In the genomic region with DNA sequence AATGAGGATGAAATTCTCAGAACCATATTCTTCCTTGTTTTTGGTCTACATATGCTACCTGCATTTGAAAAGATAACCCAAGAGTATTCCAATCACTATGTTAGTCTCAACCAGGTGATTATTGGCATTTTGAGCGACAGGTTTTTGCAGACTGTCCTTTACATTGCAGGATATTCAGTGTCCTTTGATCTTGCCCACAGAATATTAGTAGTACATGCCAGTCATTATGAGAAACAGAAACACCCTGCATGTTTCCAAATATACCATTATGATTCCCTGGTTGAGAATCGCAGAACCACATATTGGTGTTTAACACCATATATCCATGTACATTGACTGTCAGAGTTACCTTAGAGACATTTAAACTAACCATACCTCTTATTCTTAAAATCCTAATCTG, we compare ENCODE assay signal across 27 cellular contexts. TPM values are rescaled to one million over a fixed set of nuclear protein-coding genes. Genes with fewer than 3 reads are reported as not detected.
DNase-seq lines count a peak whose midpoint lies in the region; ATAC-seq and TF ChIP-seq lines count a peak whose summit lies in the region.
"Had no signal": no experiment of that assay in that cellular context is flagged by ENCODE, and none has a peak within 500 bp of the region (broad histone marks: within the 10 kb centered on the region; RNA-seq: fewer than 3 reads in every experiment).

No MANE protein-coding gene starts in this region.

- POLR2A ChIA-PET in activated CD4-positive, alpha-beta T cell treated with anti-CD3 and anti-CD28 coated beads, Interleukin-2, amount 10 ng/mL, durations not matched to agents 7 days and 5 days (lab: Charles Lee): no interaction called here
- POLR2A ChIA-PET in CD8-positive, alpha-beta T cell (lab: Charles Lee): interaction anchor here (1.5 kb wide), 1 partner anchor 24 kb away, joined by 4 read pairs; no protein-coding TSS in a partner anchor

- H3K36me3 Mint-ChIP-seq in activated CD4-positive, alpha-beta T cell treated with anti-CD3 and anti-CD28 coated beads, Interleukin-2, amount 10 ng/mL, durations not matched to agents 24 days and 14 days (ENCODE audit: low read depth): peaks cover 68% of the 10 kb centered on the region
- H3K36me3 Mint-ChIP-seq in activated CD4-positive, alpha-beta T cell treated with anti-CD3 and anti-CD28 coated beads, Interleukin-2, amount 10 ng/mL, durations not matched to agents 7 days and 5 days (ENCODE audit: low read depth): peaks cover 66% of the 10 kb centered on the region
- peaks cover 70% of the 10 kb centered on the region for H3K36me3 Mint-ChIP-seq in activated naive CD8-positive, alpha-beta T cell treated with anti-CD3 and anti-CD28 coated beads, Interleukin-2, amount 50 U/mL, for 24 hours (ENCODE audit: low read depth)
- H3K36me3 Mint-ChIP-seq in CD8-positive, alpha-beta T cell: peaks cover 83% of the 10 kb centered on the region

- CTCF ChIA-PET in activated CD4-positive, alpha-beta T cell treated with anti-CD3 and anti-CD28 coated beads, Interleukin-2, amount 10 ng/mL, durations not matched to agents 7 days and 5 days (lab: Charles Lee): no interaction called here
- CTCF ChIA-PET in CD8-positive, alpha-beta T cell (lab: Charles Lee): no interaction called here

- H3K27me3 Mint-ChIP-seq in activated CD4-positive, alpha-beta T cell treated with anti-CD3 and anti-CD28 coated beads, Interleukin-2, amount 10 ng/mL, durations not matched to agents 24 days and 14 days: no peaks in the 10 kb centered on the region
- H3K27me3 Mint-ChIP-seq in activated CD4-positive, alpha-beta T cell treated with anti-CD3 and anti-CD28 coated beads, Interleukin-2, amount 10 ng/mL, durations not matched to agents 7 days and 5 days: no peaks in the 10 kb centered on the region
- no peaks in the 10 kb centered on the region for H3K27me3 Mint-ChIP-seq in activated naive CD8-positive, alpha-beta T cell treated with anti-CD3 and anti-CD28 coated beads, Interleukin-2, amount 50 U/mL, for 24 hours
- H3K27me3 Mint-ChIP-seq in CD8-positive, alpha-beta T cell (ENCODE audit: low read depth): no peaks in the 10 kb centered on the region
- H3K27me3 Mint-ChIP-seq: brain; CD4-positive, alpha-beta memory T cell had no signal

- no peaks in the 10 kb centered on the region for H3K4me1 ChIP-seq in CD8-positive, alpha-beta T cell (ENCODE audit: insufficient read depth, low read length)
- H3K4me1 ChIP-seq: prostate gland, upper lobe of right lung had no signal

- DNase-seq in activated CD4-positive, alpha-beta T cell treated with anti-CD3 and anti-CD28 coated beads, Interleukin-2, amount 10 ng/mL, durations not matched to agents 24 days and 14 days: no peak
- no peak for DNase-seq in activated CD4-positive, alpha-beta T cell treated with anti-CD3 and anti-CD28 coated beads, Interleukin-2, amount 10 ng/mL, durations not matched to agents 7 days and 5 days
- DNase-seq in activated naive CD8-positive, alpha-beta T cell treated with anti-CD3 and anti-CD28 coated beads, Interleukin-2, amount 50 U/mL, for 24 hours: no peak
- no peak for DNase-seq in CD8-positive, alpha-beta T cell
- DNase-seq in NCI-H446 treated with DMSO at 0.1 percent for 48 hours (lab: John Stamatoyannopoulos, UW): no peak
- no peak for DNase-seq in stimulated activated CD8-positive, alpha-beta memory T cell treated with anti-CD3 and anti-CD28 coated beads, Interleukin-4, amount 100 ng/mL, for 48 hours
- DNase-seq: 8988T; CD4-positive, alpha-beta memory T cell; DMS 273 treated with DMSO at 0.1 percent for 48 hours; effector CD4-positive, alpha-beta T cell; heart left ventricle; KG1; kidney glomerular epithelial cell; NCI-H524; NK-92 treated with Interleukin-12 subunit alpha and Interleukin-12 subunit beta, amount 100 ng/mL, for 24 hours; SHP77 treated with DMSO at 0.1 percent for 48 hours; substantia nigra; SW 1271; upper lobe of right lung had no signal

- TF ChIP-seq CTCF in CD8-positive, alpha-beta T cell (IDR thresholded peaks at IDR 0.05): no peak

- no peak overlapping the region for H3K4me3 Mint-ChIP-seq in activated CD4-positive, alpha-beta T cell treated with anti-CD3 and anti-CD28 coated beads, Interleukin-2, amount 10 ng/mL, durations not matched to agents 24 days and 14 days
- H3K4me3 Mint-ChIP-seq in activated CD4-positive, alpha-beta T cell treated with anti-CD3 and anti-CD28 coated beads, Interleukin-2, amount 10 ng/mL, durations not matched to agents 7 days and 5 days: no peak overlapping the region
- no peak overlapping the region for H3K4me3 Mint-ChIP-seq in activated naive CD8-positive, alpha-beta T cell treated with anti-CD3 and anti-CD28 coated beads, Interleukin-2, amount 50 U/mL, for 24 hours
- H3K4me3 Mint-ChIP-seq in CD8-positive, alpha-beta T cell: no peak overlapping the region
- H3K4me3 Mint-ChIP-seq: brain; CD4-positive, alpha-beta memory T cell had no signal

- peaks cover 33% of the 10 kb centered on the region for H3K36me3 ChIP-seq in CD8-positive, alpha-beta T cell (ENCODE audit: insufficient read depth, low read length)

- H3K9me3 Mint-ChIP-seq in activated CD4-positive, alpha-beta T cell treated with anti-CD3 and anti-CD28 coated beads, Interleukin-2, amount 10 ng/mL, durations not matched to agents 24 days and 14 days: no peaks in the 10 kb centered on the region
- H3K9me3 Mint-ChIP-seq in activated CD4-positive, alpha-beta T cell treated with anti-CD3 and anti-CD28 coated beads, Interleukin-2, amount 10 ng/mL, durations not matched to agents 7 days and 5 days: no peaks in the 10 kb centered on the region
- no peaks in the 10 kb centered on the region for H3K9me3 Mint-ChIP-seq in activated naive CD8-positive, alpha-beta T cell treated with anti-CD3 and anti-CD28 coated beads, Interleukin-2, amount 50 U/mL, for 24 hours
- H3K9me3 Mint-ChIP-seq in CD8-positive, alpha-beta T cell: no peaks in the 10 kb centered on the region
- H3K9me3 Mint-ChIP-seq: brain had no signal

- intact Hi-C loops in activated CD4-positive, alpha-beta T cell treated with anti-CD3 and anti-CD28 coated beads, Interleukin-2, amount 10 ng/mL, durations not matched to agents 24 days and 14 days (cut with micrococcal nuclease): loop anchor here (5.0 kb wide), 1 partner anchor 37 kb away; a partner anchor contains a TSS
- intact Hi-C loops in CD8-positive, alpha-beta T cell (cut with DNase I, micrococcal nuclease): loop anchor here (1.0 to 5.0 kb wide), 2 partner anchors 11 to 33 kb away; no protein-coding TSS in a partner anchor

- H3K9me3 ChIP-seq in CD8-positive, alpha-beta T cell (ENCODE audit: low read length): no peaks in the 10 kb centered on the region
- H3K9me3 ChIP-seq: heart left ventricle, neutrophil, prostate gland, upper lobe of right lung had no signal

- peak overlapping the region; percentile 8 for H3K27ac Mint-ChIP-seq in activated CD4-positive, alpha-beta T cell treated with anti-CD3 and anti-CD28 coated beads, Interleukin-2, amount 10 ng/mL, durations not matched to agents 24 days and 14 days
- no peak overlapping the region for H3K27ac Mint-ChIP-seq in activated CD4-positive, alpha-beta T cell treated with anti-CD3 and anti-CD28 coated beads, Interleukin-2, amount 10 ng/mL, durations not matched to agents 7 days and 5 days
- peak overlapping the region; percentile 28 for H3K27ac Mint-ChIP-seq in activated naive CD8-positive, alpha-beta T cell treated with anti-CD3 and anti-CD28 coated beads, Interleukin-2, amount 50 U/mL, for 24 hours
- H3K27ac Mint-ChIP-seq in CD8-positive, alpha-beta T cell: no peak overlapping the region
- H3K27ac Mint-ChIP-seq: brain had no signal

- no peak overlapping the region for H3K27ac ChIP-seq in CD8-positive, alpha-beta T cell (ENCODE audit: low read depth, low read length)
- H3K27ac ChIP-seq: epithelial cell of prostate, heart left ventricle, neutrophil, prostate gland, upper lobe of right lung had no signal

- H3K4me3 ChIP-seq in CD8-positive, alpha-beta T cell (ENCODE audit: low read depth, low read length): no peak overlapping the region
- H3K4me3 ChIP-seq: heart left ventricle, lung, prostate gland, upper lobe of right lung had no signal

- no peaks in the 10 kb centered on the region for H3K27me3 ChIP-seq in CD8-positive, alpha-beta T cell (ENCODE audit: insufficient read depth, low read length)
- H3K27me3 ChIP-seq: heart left ventricle, neutrophil, upper lobe of right lung had no signal

- ATAC-seq in GM18499 (IDR thresholded peaks at IDR 0.05; ENCODE audit: insufficient read depth, unreplicated experiment) (peak; percentile 45), HG02884 (IDR thresholded peaks at IDR 0.05; ENCODE audit: unreplicated experiment) (peak; percentile 41)
- no peak for ATAC-seq in activated naive CD8-positive, alpha-beta T cell treated with anti-CD3 and anti-CD28 coated beads, Interleukin-2, amount 50 U/mL, for 24 hours
- no peak for ATAC-seq in CD8-positive, alpha-beta T cell
- ATAC-seq: HCT116, heart left ventricle, upper lobe of right lung had no signal

- peaks cover 18% of the 10 kb centered on the region for H3K4me1 Mint-ChIP-seq in activated CD4-positive, alpha-beta T cell treated with anti-CD3 and anti-CD28 coated beads, Interleukin-2, amount 10 ng/mL, durations not matched to agents 24 days and 14 days
- H3K4me1 Mint-ChIP-seq in activated CD4-positive, alpha-beta T cell treated with anti-CD3 and anti-CD28 coated beads, Interleukin-2, amount 10 ng/mL, durations not matched to agents 7 days and 5 days: peaks cover 6% of the 10 kb centered on the region
- H3K4me1 Mint-ChIP-seq in activated naive CD8-positive, alpha-beta T cell treated with anti-CD3 and anti-CD28 coated beads, Interleukin-2, amount 50 U/mL, for 24 hours: peaks cover 27% of the 10 kb centered on the region
- peaks cover 28% of the 10 kb centered on the region for H3K4me1 Mint-ChIP-seq in CD8-positive, alpha-beta T cell (ENCODE audit: low read depth)
- H3K4me1 Mint-ChIP-seq: brain had no signal

RNA-seq across cellular contexts. Expression of a gene that starts 30.6 kb away (rescaled TPM):
- total RNA-seq in activated CD4-positive, alpha-beta T cell treated with anti-CD3 and anti-CD28 coated beads, Interleukin-2, amount 10 ng/mL, durations not matched to agents 24 days and 14 days: 46.1 and 48.0 TPM in 2 replicates
- 10 to 100 TPM; 46.2 to 51.6 TPM for total RNA-seq in activated CD4-positive, alpha-beta T cell treated with anti-CD3 and anti-CD28 coated beads, Interleukin-2, amount 10 ng/mL, durations not matched to agents 7 days and 5 days
- total RNA-seq in CD8-positive, alpha-beta T cell: 100 to 1,000 TPM; 122 to 124 TPM

RNA-seq across cellular contexts. Expression of a gene that starts 36.7 kb away (rescaled TPM):
- total RNA-seq in activated CD4-positive, alpha-beta T cell treated with anti-CD3 and anti-CD28 coated beads, Interleukin-2, amount 10 ng/mL, durations not matched to agents 24 days and 14 days: 95.7 and 102 TPM in 2 replicates
- 100 to 1,000 TPM; 102 to 111 TPM for total RNA-seq in activated CD4-positive, alpha-beta T cell treated with anti-CD3 and anti-CD28 coated beads, Interleukin-2, amount 10 ng/mL, durations not matched to agents 7 days and 5 days
- total RNA-seq in CD8-positive, alpha-beta T cell: 100 to 1,000 TPM in 1 of 2 experiments, 10 to 100 TPM in 1; 97.9 to 103 TPM

Comparison
In these comparisons a context has a peak if more than half of its experiments do, and no peak if none do; other contexts are left out.
1. H3K27ac Mint-ChIP-seq: peak in activated CD4-positive, alpha-beta T cell treated with anti-CD3 and anti-CD28 coated beads, Interleukin-2, amount 10 ng/mL, durations not matched to agents 24 days and 14 days (single experiment) and activated naive CD8-positive, alpha-beta T cell treated with anti-CD3 and anti-CD28 coated beads, Interleukin-2, amount 50 U/mL, for 24 hours (single experiment); none in activated CD4-positive, alpha-beta T cell treated with anti-CD3 and anti-CD28 coated beads, Interleukin-2, amount 10 ng/mL, durations not matched to agents 7 days and 5 days (single experiment) and CD8-positive, alpha-beta T cell (single experiment).
2. ATAC-seq: peak in GM18499 (single experiment) and HG02884 (single experiment); none in activated naive CD8-positive, alpha-beta T cell treated with anti-CD3 and anti-CD28 coated beads, Interleukin-2, amount 50 U/mL, for 24 hours (single experiment) and CD8-positive, alpha-beta T cell (single experiment).